Comparison of ENCODE assay signal across 21 cellular contexts in genomic region chr13:101700598-101700997, GRCh38.
DNase-seq lines count a peak whose midpoint lies in the region; TF ChIP-seq lines count a peak whose summit lies in the region.
"Had no signal": no experiment of that assay in that cellular context is flagged by ENCODE, and none has a peak within 500 bp of the region (broad histone marks: within the 10 kb centered on the region; RNA-seq: fewer than 3 reads in every experiment).

No MANE protein-coding gene starts in this region.

- H3K4me3 ChIP-seq in brain microvascular endothelial cell (ENCODE audit: low read depth, low read length): no peak overlapping the region
- no peak overlapping the region for H3K4me3 ChIP-seq in foreskin fibroblast (ENCODE audit: low read depth in 1 of 2, low read length in 2 of 2)
- no peak overlapping the region for H3K4me3 ChIP-seq in prostate gland
- H3K4me3 ChIP-seq in CD4-positive, alpha-beta memory T cell (ENCODE audit: low read length in 2 of 2): no peak overlapping the region
- H3K4me3 ChIP-seq: adrenal gland, GM12878 had no signal

- in situ Hi-C loops in brain microvascular endothelial cell (cut with HindIII; ENCODE audit: low pct_ligation_motif_present, low sequenced_read_pairs): no loop called here

- peak; percentile 29 for DNase-seq in AG20443 (ENCODE audit: low spot score)
- peak; percentile 53 for DNase-seq in brain microvascular endothelial cell
- DNase-seq in foreskin fibroblast: peak; percentile 68 to 79
- peak; percentile 12 for DNase-seq in prostate gland (ENCODE audit: low spot score)
- DNase-seq in mesothelial cell of epicardium (ENCODE audit: low spot score in 2 of 2, unreplicated experiment in 2 of 2): no peak
- DNase-seq in CD4-positive, alpha-beta memory T cell: no peak
- DNase-seq in AML-193 (lab: John Stamatoyannopoulos, UW): no peak
- DNase-seq in OCI-M1 (lab: John Stamatoyannopoulos, UW): no peak
- DNase-seq: activated CD8-positive, alpha-beta memory T cell treated with anti-CD3 and anti-CD28 coated beads, Interleukin-2, amount 10 ng/mL, durations not matched to agents 7 days and 5 days; erythroblast; GOT3; naive B cell; NCI-H1417; NCI-H2227 treated with DMSO at 0.1 percent for 48 hours; NK-92 treated with Interleukin-12 subunit alpha and Interleukin-12 subunit beta, amount 100 ng/mL, for 24 hours; posterior cingulate gyrus; SHP77 treated with DMSO at 0.1 percent for 48 hours; T-helper 2 cell had no signal

- H3K9me3 Mint-ChIP-seq in mesothelial cell of epicardium: no peaks in the 10 kb centered on the region
- H3K9me3 Mint-ChIP-seq in CD4-positive, alpha-beta memory T cell: no peaks in the 10 kb centered on the region

- no peak overlapping the region for H3K27ac Mint-ChIP-seq in mesothelial cell of epicardium
- no peak overlapping the region for H3K27ac Mint-ChIP-seq in CD4-positive, alpha-beta memory T cell
- H3K27ac Mint-ChIP-seq: activated CD8-positive, alpha-beta memory T cell treated with anti-CD3 and anti-CD28 coated beads, Interleukin-2, amount 10 ng/mL, durations not matched to agents 7 days and 5 days; naive B cell had no signal

- H3K36me3 Mint-ChIP-seq in mesothelial cell of epicardium: no peaks in the 10 kb centered on the region
- no peaks in the 10 kb centered on the region for H3K36me3 Mint-ChIP-seq in CD4-positive, alpha-beta memory T cell
- H3K36me3 Mint-ChIP-seq: activated CD8-positive, alpha-beta memory T cell treated with anti-CD3 and anti-CD28 coated beads, Interleukin-2, amount 10 ng/mL, durations not matched to agents 7 days and 5 days; naive B cell had no signal

- H3K4me1 ChIP-seq in prostate gland (replicated peaks): no peaks in the 10 kb centered on the region
- no peaks in the 10 kb centered on the region for H3K4me1 ChIP-seq in CD4-positive, alpha-beta memory T cell (ENCODE audit: insufficient read depth, low read length)
- H3K4me1 ChIP-seq: adrenal gland had no signal

- TF ChIP-seq CTCF in brain microvascular endothelial cell (IDR thresholded peaks at IDR 0.05; ENCODE audit: low read depth, low read length, missing control alignments) (no peak), foreskin fibroblast (IDR thresholded peaks at IDR 0.05; ENCODE audit: low read depth, low read length) (no peak), prostate gland (IDR thresholded peaks at IDR 0.05) (no peak), mesothelial cell of epicardium (IDR thresholded peaks at IDR 0.05; ENCODE audit: unreplicated experiment) (no peak)

- WGBS in prostate gland: 40% methylated on average over 3 of the region's 3 CpGs

- POLR2A ChIA-PET in CD4-positive, alpha-beta memory T cell (lab: Charles Lee; ENCODE audit: partially characterized antibody): no interaction called here

- TF ChIP-seq POLR2A in prostate gland (IDR thresholded peaks at IDR 0.05): no peak

- H3K36me3 ChIP-seq in brain microvascular endothelial cell (replicated peaks): peaks cover 7% of the 10 kb centered on the region
- H3K36me3 ChIP-seq in prostate gland: no peaks in the 10 kb centered on the region
- no peaks in the 10 kb centered on the region for H3K36me3 ChIP-seq in CD4-positive, alpha-beta memory T cell (ENCODE audit: insufficient read depth, low read length)
- H3K36me3 ChIP-seq: adrenal gland had no signal

- H3K27me3 ChIP-seq in brain microvascular endothelial cell (replicated peaks): no peaks in the 10 kb centered on the region
- H3K27me3 ChIP-seq in prostate gland (replicated peaks; ENCODE audit: insufficient read depth): no peaks in the 10 kb centered on the region
- H3K27me3 ChIP-seq in CD4-positive, alpha-beta memory T cell (ENCODE audit: insufficient read depth, low read length): no peaks in the 10 kb centered on the region
- H3K27me3 ChIP-seq: adrenal gland had no signal

- H3K27ac ChIP-seq in brain microvascular endothelial cell (no peak overlapping the region), prostate gland (no peak overlapping the region)
- H3K27ac ChIP-seq in CD4-positive, alpha-beta memory T cell (ENCODE audit: low read depth, low read length): no peak overlapping the region
- H3K27ac ChIP-seq: KMS-11 had no signal

- no peak overlapping the region for H3K4me3 Mint-ChIP-seq in mesothelial cell of epicardium
- no peak overlapping the region for H3K4me3 Mint-ChIP-seq in CD4-positive, alpha-beta memory T cell
- H3K4me3 Mint-ChIP-seq: activated CD8-positive, alpha-beta memory T cell treated with anti-CD3 and anti-CD28 coated beads, Interleukin-2, amount 10 ng/mL, durations not matched to agents 7 days and 5 days had no signal

- H3K27me3 Mint-ChIP-seq in mesothelial cell of epicardium (ENCODE audit: low read depth): peaks cover 3% of the 10 kb centered on the region
- H3K27me3 Mint-ChIP-seq in CD4-positive, alpha-beta memory T cell: peaks cover 2 to 12% of the 10 kb centered on the region in 2 donors

- no peaks in the 10 kb centered on the region for H3K9me3 ChIP-seq in prostate gland
- no peaks in the 10 kb centered on the region for H3K9me3 ChIP-seq in CD4-positive, alpha-beta memory T cell (ENCODE audit: control insufficient read depth in 1 of 2, low read length in 2 of 2)
- H3K9me3 ChIP-seq: adrenal gland had no signal

- H3K4me1 Mint-ChIP-seq in mesothelial cell of epicardium: no peaks in the 10 kb centered on the region
- H3K4me1 Mint-ChIP-seq in CD4-positive, alpha-beta memory T cell: no peaks in the 10 kb centered on the region
- H3K4me1 Mint-ChIP-seq: activated CD8-positive, alpha-beta memory T cell treated with anti-CD3 and anti-CD28 coated beads, Interleukin-2, amount 10 ng/mL, durations not matched to agents 7 days and 5 days; naive B cell had no signal

- CTCF ChIA-PET in CD4-positive, alpha-beta memory T cell (lab: Charles Lee; ENCODE audit: partially characterized antibody): no interaction called here

- intact Hi-C loops in prostate gland (cut with DNase I): no loop called here
- intact Hi-C loops in CD4-positive, alpha-beta memory T cell (cut with micrococcal nuclease): no loop called here

Comparison
In these comparisons a context has a peak if more than half of its experiments do, and no peak if none do; other contexts are left out.
1. DNase-seq: peak in AG20443 (single experiment), brain microvascular endothelial cell (single experiment), foreskin fibroblast (2 of 2) and prostate gland (single experiment); none in mesothelial cell of epicardium (0 of 2), CD4-positive, alpha-beta memory T cell (0 of 5), AML-193 (0 of 2) and OCI-M1 (single experiment).